ENCODE assay signal across 20 cellular contexts in genomic region chr2:216131175-216131926, GRCh38. TPM values are rescaled to one million over a fixed set of nuclear protein-coding genes. Genes with fewer than 3 reads are reported as not detected.
DNase-seq lines count a peak whose midpoint lies in the region; ATAC-seq and TF ChIP-seq lines count a peak whose summit lies in the region.
"Had no signal": no experiment of that assay in that cellular context is flagged by ENCODE, and none has a peak within 500 bp of the region (broad histone marks: within the 10 kb centered on the region; RNA-seq: fewer than 3 reads in every experiment).

No MANE protein-coding gene starts in this region.

- H3K9me3 Mint-ChIP-seq in stimulated activated naive CD8-positive, alpha-beta T cell treated with anti-CD3 and anti-CD28 coated beads, Interleukin-15, Interleukin-2, amounts not matched to agents 100 ng/mL and 50 ng/mL, for 24 hours, result no peaks in the 10 kb centered on the region
- H3K9me3 Mint-ChIP-seq: naive thymus-derived CD8-positive, alpha-beta T cell had no signal

- H3K4me1 ChIP-seq in stomach, result peaks cover 18 to 66% (median 43%) of the 10 kb centered on the region in 4 donors
- H3K4me1 ChIP-seq: breast epithelium had no signal

- H3K27me3 Mint-ChIP-seq in stimulated activated naive CD8-positive, alpha-beta T cell treated with anti-CD3 and anti-CD28 coated beads, Interleukin-15, Interleukin-2, amounts not matched to agents 100 ng/mL and 50 ng/mL, for 24 hours, result no peaks in the 10 kb centered on the region
- H3K27me3 Mint-ChIP-seq: naive thymus-derived CD8-positive, alpha-beta T cell had no signal

- no peak overlapping the region for H3K4me3 Mint-ChIP-seq in stimulated activated naive CD8-positive, alpha-beta T cell treated with anti-CD3 and anti-CD28 coated beads, Interleukin-15, Interleukin-2, amounts not matched to agents 100 ng/mL and 50 ng/mL, for 24 hours

- H3K27ac Mint-ChIP-seq in stimulated activated naive CD8-positive, alpha-beta T cell treated with anti-CD3 and anti-CD28 coated beads, Interleukin-15, Interleukin-2, amounts not matched to agents 100 ng/mL and 50 ng/mL, for 24 hours, result peak overlapping the region; percentile 24

- no peak for TF ChIP-seq POLR2A in stomach (IDR thresholded peaks at IDR 0.05)

- no peaks in the 10 kb centered on the region for H3K27me3 ChIP-seq in stomach
- H3K27me3 ChIP-seq: breast epithelium had no signal

- no peak for ATAC-seq in stimulated activated naive CD8-positive, alpha-beta T cell treated with anti-CD3 and anti-CD28 coated beads, Interleukin-15, Interleukin-2, amounts not matched to agents 100 U/mL and 50 U/mL, for 24 hours
- no peak for ATAC-seq in HG03442 (IDR thresholded peaks at IDR 0.05; ENCODE audit: unreplicated experiment)

- H3K4me3 ChIP-seq in choroid plexus epithelial cell (ENCODE audit: low read depth, low read length) (no peak overlapping the region), stomach (no peak overlapping the region)
- H3K4me3 ChIP-seq: breast epithelium, GM23248, skin epidermis had no signal

- no peak for TF ChIP-seq EP300 in stomach (IDR thresholded peaks at IDR 0.05)

- WGBS in stomach, 5 donors, result 91 to 94% (median 93%) methylated on average over 3 of the region's 3 CpGs

- intact Hi-C loops in stomach (cut with DNase I; ENCODE audit: low total_unique reads), result no loop called here

- H3K36me3 Mint-ChIP-seq in stimulated activated naive CD8-positive, alpha-beta T cell treated with anti-CD3 and anti-CD28 coated beads, Interleukin-15, Interleukin-2, amounts not matched to agents 100 ng/mL and 50 ng/mL, for 24 hours (ENCODE audit: low read depth), result peaks cover 91% of the 10 kb centered on the region

- H3K4me1 Mint-ChIP-seq in stimulated activated naive CD8-positive, alpha-beta T cell treated with anti-CD3 and anti-CD28 coated beads, Interleukin-15, Interleukin-2, amounts not matched to agents 100 ng/mL and 50 ng/mL, for 24 hours (ENCODE audit: low read depth), result peaks cover 55% of the 10 kb centered on the region

- DNase-seq in stimulated activated naive CD8-positive, alpha-beta T cell treated with anti-CD3 and anti-CD28 coated beads, Interleukin-15, Interleukin-2, amounts not matched to agents 100 U/mL and 50 U/mL, for 24 hours, result no peak
- DNase-seq in choroid plexus epithelial cell (ENCODE audit: low read depth), result peak; percentile 36
- DNase-seq in stomach, result no peak
- DNase-seq in mesenteric fat pad (ENCODE audit: low spot score), result no peak
- DNase-seq in glomerular visceral epithelial cell (ENCODE audit: extremely low spot score), result no peak
- DNase-seq: activated gamma-delta T cell treated with Interleukin-2 at 50 U/mL for 16 hours; cortex of kidney; GM23248; kidney; naive thymus-derived CD8-positive, alpha-beta T cell; NCI-H1048; NCI-H2029 treated with DMSO at 0.1 percent for 48 hours; RPMI8226; SW 1271 had no signal

- TF ChIP-seq CTCF in VCaP (conservative IDR thresholded peaks at IDR 0.05) (no peak), choroid plexus epithelial cell (conservative IDR thresholded peaks at IDR 0.05; ENCODE audit: low read depth, low read length) (no peak), stomach (IDR thresholded peaks at IDR 0.05) (no peak)

- peaks cover 67 to 100% (median 96%) of the 10 kb centered on the region in 4 donors for H3K36me3 ChIP-seq in stomach

- H3K27ac ChIP-seq in VCaP, result peak overlapping the region; percentile 84
- peak overlapping the region in 3 of 5 donors; percentile 7 to 68 (median 56) for H3K27ac ChIP-seq in stomach
- H3K27ac ChIP-seq: breast epithelium, GM23248 had no signal

- H3K9me3 ChIP-seq in stomach, result no peaks in the 10 kb centered on the region
- H3K9me3 ChIP-seq: breast epithelium had no signal

RNA-seq across cellular contexts. Expression of gene XRCC5, which starts 22.2 kb away (rescaled TPM):
- 100 to 1,000 TPM in 3 of 5 donors, 10 to 100 TPM in 2; 80.4 to 302 (median 172) TPM for total RNA-seq in stomach
- 100 to 1,000 TPM in 1 of 3 donors, 10 to 100 TPM in 2; 70.2 to 101 (median 75.1) TPM for polyA plus RNA-seq in stomach
- 213 TPM for total RNA-seq in mesenteric fat pad

RNA-seq across cellular contexts. Expression of gene TMEM169, which starts 49.6 kb away (rescaled TPM):
- 1 to 10 TPM in 1 of 5 donors, under 1 TPM in 2, not detected in 2; 0.55 to 2.8 (median 0.89) TPM for total RNA-seq in stomach
- under 1 TPM in 2 of 3 donors, not detected in 1; 0.05 to 0.37 TPM for polyA plus RNA-seq in stomach
- 0.45 TPM for total RNA-seq in mesenteric fat pad
- polyA plus RNA-seq: endothelial cell of umbilical vein had no signal

RNA-seq across cellular contexts. Expression of gene PECR, which starts 49.7 kb away (rescaled TPM):
- 10 to 100 TPM in 2 of 5 donors, 1 to 10 TPM in 2, not detected in 1; 6.1 to 71.8 (median 8.3) TPM for total RNA-seq in stomach
- polyA plus RNA-seq in stomach, result 1 to 10 TPM; 4.1 to 7.8 (median 4.9) TPM
- total RNA-seq in mesenteric fat pad, result 32.4 TPM
